25 cellular contexts compared by ENCODE assay signal in genomic region chr3:95615592-95616310, GRCh38.
DNase-seq lines count a peak whose midpoint lies in the region; ATAC-seq and TF ChIP-seq lines count a peak whose summit lies in the region.
"Had no signal": no experiment of that assay in that cellular context is flagged by ENCODE, and none has a peak within 500 bp of the region (broad histone marks: within the 10 kb centered on the region; RNA-seq: fewer than 3 reads in every experiment).

No MANE protein-coding gene starts in this region.

- no peaks in the 10 kb centered on the region for H3K4me1 ChIP-seq in colonic mucosa
- H3K4me1 ChIP-seq: ascending aorta, uterus had no signal

- in situ Hi-C loops in Caki2 (cut with HindIII; ENCODE audit: low pct_unique_long_range_greater_than_20kb, low sequenced_read_pairs): no loop called here

- no peak overlapping the region for H3K4me3 ChIP-seq in colonic mucosa
- H3K4me3 ChIP-seq: ascending aorta, SK-N-MC, uterus had no signal

- DNase-seq in Caki2 (ENCODE audit: low read depth): peak; percentile 76
- DNase-seq in HCEC 1CT: peak; percentile 17
- DNase-seq in SHP77 (lab: John Stamatoyannopoulos, UW): peak; percentile 16 to 45
- DNase-seq in left colon: no peak
- no peak for DNase-seq in GDM1 (lab: John Stamatoyannopoulos, UW)
- DNase-seq in HuH-7 (ENCODE audit: low spot score): no peak
- no peak for DNase-seq in colonic mucosa
- DNase-seq: activated CD4-positive, alpha-beta memory T cell treated with anti-CD3 and anti-CD28 coated beads for 36 hours; activated CD4-positive, CD25-positive, alpha-beta regulatory T cell treated with anti-CD3 and anti-CD28 coated beads, Interleukin-2, amount 50 U/mL, for 72 hours; activated CD8-positive, alpha-beta memory T cell treated with anti-CD3 and anti-CD28 coated beads, Interleukin-2, amount 50 U/mL, for 4 hours; activated naive CD8-positive, alpha-beta T cell treated with anti-CD3 and anti-CD28 coated beads for 36 hours; dermis blood vessel endothelial cell; GOT3; KG1; left ventricle myocardium superior; natural killer cell; NCI-H1436; NCI-H526 treated with DMSO at 0.1 percent for 48 hours; retina; small intestine; T-helper 17 cell; uterus had no signal

- H3K36me3 ChIP-seq in colonic mucosa: no peaks in the 10 kb centered on the region
- H3K36me3 ChIP-seq: ascending aorta, uterus had no signal

- H3K9me3 ChIP-seq in colonic mucosa: no peaks in the 10 kb centered on the region
- H3K9me3 ChIP-seq: ascending aorta, uterus had no signal

- intact Hi-C loops in left colon (cut with DNase I, micrococcal nuclease) (no loop called here), colonic mucosa (cut with DNase I) (no loop called here)

- no peak overlapping the region for H3K9ac ChIP-seq in colonic mucosa (ENCODE audit: low read depth in 2 of 2, low read length in 2 of 2)

- TF ChIP-seq CTCF in colonic mucosa (IDR thresholded peaks at IDR 0.05): no peak

- H3K27me3 ChIP-seq in colonic mucosa: no peaks in the 10 kb centered on the region
- H3K27me3 ChIP-seq: ascending aorta, uterus had no signal

- ATAC-seq in left colon: peak; percentile 86
- ATAC-seq in GM21529 (IDR thresholded peaks at IDR 0.05; ENCODE audit: unreplicated experiment): no peak
- ATAC-seq: left ventricle myocardium superior, natural killer cell, T-helper 17 cell had no signal

- no peak overlapping the region for H3K27ac ChIP-seq in colonic mucosa
- H3K27ac ChIP-seq: ascending aorta, SK-N-MC, uterus had no signal

Comparison
In these comparisons a context has a peak if more than half of its experiments do, and no peak if none do; other contexts are left out.
1. DNase-seq: peak in Caki2 (single experiment), HCEC 1CT (single experiment) and SHP77 (2 of 2); none in left colon (0 of 2), GDM1 (single experiment), HuH-7 (single experiment) and colonic mucosa (single experiment).